In the genomic region with DNA sequence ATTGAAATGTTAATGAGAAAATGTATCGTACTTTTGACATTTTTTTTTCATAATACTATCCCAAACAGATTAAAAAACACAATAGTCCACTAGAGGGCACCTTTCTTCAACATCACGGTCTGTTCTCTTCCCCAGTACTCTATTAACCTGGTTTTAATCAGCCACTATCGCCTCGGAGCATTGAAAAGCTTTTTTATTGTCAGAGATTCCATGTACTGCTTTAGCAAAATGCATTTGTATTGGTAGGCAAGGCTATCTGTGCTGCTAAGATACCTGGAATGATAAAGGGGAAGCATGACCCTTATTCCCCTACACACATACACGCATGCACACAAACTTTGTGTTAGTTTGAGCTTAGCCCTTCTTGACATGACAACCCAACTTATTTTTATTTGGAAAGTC, we compare ENCODE assay signal across 8 cellular contexts. TPM values are rescaled to one million over a fixed set of nuclear protein-coding genes. Genes with fewer than 3 reads are reported as not detected.
DNase-seq lines count a peak whose midpoint lies in the region; ATAC-seq, FAIRE-seq and TF ChIP-seq lines count a peak whose summit lies in the region.

No MANE protein-coding gene starts in this region.

- no peak overlapping the region for H3K27ac ChIP-seq in astrocyte (ENCODE audit: low read depth, low read length)
- no peak overlapping the region for H3K27ac ChIP-seq in uterus

- H3K9ac ChIP-seq in astrocyte (ENCODE audit: low read length): no peak overlapping the region

- intact Hi-C loops in uterus (cut with DNase I; ENCODE audit: low total_unique reads): no loop called here

- no peaks in the 10 kb centered on the region for H3K9me3 Mint-ChIP-seq in astrocyte (ENCODE audit: unreplicated experiment)

- H3K36me3 ChIP-seq in astrocyte (ENCODE audit: insufficient read depth, low read length): no peaks in the 10 kb centered on the region
- H3K36me3 ChIP-seq in kidney epithelial cell (ENCODE audit: control insufficient read depth, insufficient read depth, low read length): no peaks in the 10 kb centered on the region
- no peaks in the 10 kb centered on the region for H3K36me3 ChIP-seq in uterus

- no peak overlapping the region for H3K4me3 ChIP-seq in HFF-Myc (replicated peaks; ENCODE audit: low read depth, low read length)
- no peak overlapping the region for H3K4me3 ChIP-seq in astrocyte (ENCODE audit: insufficient read depth, low read depth, low read length)
- no peak overlapping the region for H3K4me3 ChIP-seq in kidney epithelial cell (ENCODE audit: low read depth, low read length)
- no peak overlapping the region for H3K4me3 ChIP-seq in uterus

- FAIRE-seq in astrocyte (lab: Jason Lieb, UNC): peak; percentile 9

- DNase-seq in DMS79 treated with DMSO at 0.1 percent for 48 hours (lab: John Stamatoyannopoulos, UW) (peak; percentile 89), HFF-Myc (ENCODE audit: extremely low read depth, low read depth) (peak; percentile 80), NCI-H2196 (lab: John Stamatoyannopoulos, UW; ENCODE audit: unreplicated experiment) (peak; percentile 94), astrocyte (ENCODE audit: low read depth) (no peak), kidney epithelial cell (ENCODE audit: low read depth) (no peak), uterus (no peak)
- DNase-seq in activated naive CD4-positive, alpha-beta T cell (lab: John Stamatoyannopoulos, UW): no peak

- peaks cover 27% of the 10 kb centered on the region for H3K4me1 ChIP-seq in astrocyte (ENCODE audit: insufficient read depth, low read length)
- peaks cover 0 to 6% of the 10 kb centered on the region in 2 donors for H3K4me1 ChIP-seq in uterus

- no peak for TF ChIP-seq POLR2A in uterus (IDR thresholded peaks at IDR 0.05)

- H3K4me2 ChIP-seq in astrocyte (ENCODE audit: low read length): peak overlapping the region; percentile 3

- no peaks in the 10 kb centered on the region for H3K36me3 Mint-ChIP-seq in astrocyte (ENCODE audit: low read depth, unreplicated experiment)

- no peak overlapping the region for H3K4me3 Mint-ChIP-seq in astrocyte (ENCODE audit: unreplicated experiment)

- H3K79me2 ChIP-seq in astrocyte (ENCODE audit: insufficient read depth, low read length): peaks cover 82% of the 10 kb centered on the region

- H3K27me3 ChIP-seq in astrocyte (ENCODE audit: insufficient read depth, low read length) (no peaks in the 10 kb centered on the region), kidney epithelial cell (ENCODE audit: control insufficient read depth, insufficient read depth, low read length) (no peaks in the 10 kb centered on the region), uterus (no peaks in the 10 kb centered on the region)

- TF ChIP-seq CTCF in HFF-Myc (IDR thresholded peaks at IDR 0.05; ENCODE audit: low read depth, low read length, missing control alignments) (peak; percentile 43), astrocyte (IDR thresholded peaks at IDR 0.05; ENCODE audit: insufficient read depth, low read depth, low read length) (peak; percentile 51), kidney epithelial cell (IDR thresholded peaks at IDR 0.05; ENCODE audit: insufficient read depth, low read length, poor library complexity, severe bottlenecking) (peak; percentile 29), uterus (IDR thresholded peaks at IDR 0.05) (peak; percentile 47 to 71 (median 61))

- no peak overlapping the region for H3K27ac Mint-ChIP-seq in astrocyte (ENCODE audit: unreplicated experiment)

- H4K20me1 ChIP-seq in astrocyte (ENCODE audit: insufficient read depth, low read length): peaks cover 33% of the 10 kb centered on the region

- no peak overlapping the region for H2AFZ ChIP-seq in astrocyte (ENCODE audit: low read depth, low read length)

- no peaks in the 10 kb centered on the region for H3K9me3 ChIP-seq in astrocyte (ENCODE audit: insufficient read depth, low read depth, low read length)
- H3K9me3 ChIP-seq in uterus: no peaks in the 10 kb centered on the region

- no peaks in the 10 kb centered on the region for H3K27me3 Mint-ChIP-seq in astrocyte (ENCODE audit: low read depth, unreplicated experiment)

- H3K4me1 Mint-ChIP-seq in astrocyte (ENCODE audit: low read depth, unreplicated experiment): peaks cover 45% of the 10 kb centered on the region

- ATAC-seq in HG03135 (IDR thresholded peaks at IDR 0.05; ENCODE audit: unreplicated experiment): no peak

RNA-seq across cellular contexts. Expression of a gene that starts 11.1 kb away (rescaled TPM):
- total RNA-seq in astrocyte (21.3 and 27.7 TPM in 2 replicates), kidney epithelial cell (5.8 and 6.4 TPM in 2 replicates), uterus (10 to 100 TPM in 2 of 4 donors, 1 to 10 TPM in 2; 1.8 to 29.4 (median 7.0) TPM)

Comparison
In these comparisons a context has a peak if more than half of its experiments do, and no peak if none do; other contexts are left out.
1. DNase-seq: peak in DMS79 treated with DMSO at 0.1 percent for 48 hours (single experiment), HFF-Myc (single experiment) and NCI-H2196 (single experiment); none in astrocyte (single experiment), kidney epithelial cell (single experiment), uterus (0 of 2) and activated naive CD4-positive, alpha-beta T cell (0 of 4).
2. Peak in every context shown above with its lines, with median percentiles within 50 percentile points of each other: CTCF ChIP-seq.